In genomic region chr12:124761056-124761455, GRCh38 we compare ENCODE assay signal across 19 cellular contexts.
"Had no signal": no experiment of that assay in that cellular context is flagged by ENCODE, and none has a peak within 500 bp of the region (broad histone marks: within the 10 kb centered on the region; RNA-seq: fewer than 3 reads in every experiment).

No MANE protein-coding gene starts in this region.

- H3K4me1 ChIP-seq: colonic mucosa had no signal

- H3K9me3 Mint-ChIP-seq: central memory CD8-positive, alpha-beta T cell had no signal

- DNase-seq: activated CD4-positive, alpha-beta memory T cell treated with anti-CD3 and anti-CD28 coated beads for 36 hours; activated CD4-positive, alpha-beta T cell treated with anti-CD3 and anti-CD28 coated beads for 4 hours; activated CD4-positive, CD25-positive, alpha-beta regulatory T cell; activated gamma-delta T cell; amniotic stem cell; colonic mucosa; head of caudate nucleus; hypothalamus; left ventricle myocardium superior; mammary epithelial cell; midbrain; posterior cingulate gyrus; stimulated activated CD4-positive, alpha-beta T cell treated with anti-CD3 and anti-CD28 coated beads, Interleukin-2, amount 100 ng/mL, for 48 hours; stimulated activated CD8-positive, alpha-beta memory T cell treated with anti-CD3 and anti-CD28 coated beads, Interleukin-4, amount 100 ng/mL, for 48 hours; stimulated activated naive CD4-positive, alpha-beta T cell; T-helper 2 cell had no signal

- H3K27me3 ChIP-seq: breast epithelium, colonic mucosa, gastroesophageal sphincter had no signal

- H3K36me3 ChIP-seq: breast epithelium, colonic mucosa, gastroesophageal sphincter had no signal

- H3K4me3 Mint-ChIP-seq: activated CD4-positive, alpha-beta memory T cell treated with anti-CD3 and anti-CD28 coated beads for 36 hours; central memory CD8-positive, alpha-beta T cell had no signal

- H3K27ac Mint-ChIP-seq: activated CD4-positive, alpha-beta memory T cell treated with anti-CD3 and anti-CD28 coated beads for 36 hours had no signal

- H3K4me3 ChIP-seq: breast epithelium, colonic mucosa, gastroesophageal sphincter had no signal

- H3K27ac ChIP-seq: colonic mucosa had no signal
